Comparison of ENCODE assay signal across 1 cellular context in genomic region chr19:54151362-54152035, GRCh38.
A peak's percentile ranks its signal among the peaks of the same experiment; 100 is the strongest.
TF ChIP-seq lines count a peak whose summit lies in the region.

No MANE protein-coding gene starts in this region.

TF ChIP-seq in HEK293, 187 proteins besides CTCF, POLR2A, EP300 and RAD21:
- TF ChIP-seq ZNF214 (tag by site-specific recombination; IDR thresholded peaks at IDR 0.05; ENCODE audit: borderline replicate concordance) (no peak), ZNF600 (tag by site-specific recombination; IDR thresholded peaks at IDR 0.05) (0 out of 2 replicates have a peak, but pooled peaks have one; percentile 56)
TF ChIP-seq in HEK293: peak in this region for 1.
